In genomic region chr6:35754452-35755321, GRCh38 we compare ENCODE assay signal across 1 cellular context.
TF ChIP-seq lines count a peak whose summit lies in the region.

No MANE protein-coding gene starts in this region.

TF ChIP-seq in H1, 55 proteins besides CTCF, POLR2A, EP300 and RAD21:
- no peak for TF ChIP-seq SP2 (IDR thresholded peaks at IDR 0.05; ENCODE audit: low read length)
- no peak for TF ChIP-seq POU5F1 (IDR thresholded peaks at IDR 0.05; ENCODE audit: low read depth, low read length)
- TF ChIP-seq RFX5 (IDR thresholded peaks at IDR 0.05; ENCODE audit: borderline replicate concordance, low read depth, low read length) = no peak
- TF ChIP-seq CREB1 (IDR thresholded peaks at IDR 0.05) = no peak
- TF ChIP-seq NRF1 (IDR thresholded peaks at IDR 0.05; ENCODE audit: low read depth, low read length) = no peak
- no peak for TF ChIP-seq ATF2 (IDR thresholded peaks at IDR 0.05; ENCODE audit: low read length)
- no peak for TF ChIP-seq BCL11A (IDR thresholded peaks at IDR 0.05; ENCODE audit: low read depth in 2 of 2, low read length in 2 of 2)
- no peak for TF ChIP-seq CBX5 (IDR thresholded peaks at IDR 0.05; ENCODE audit: low read depth, low read length)
- no peak for TF ChIP-seq CBX8 (IDR thresholded peaks at IDR 0.05; ENCODE audit: borderline replicate concordance, low read depth, low read length)
- no peak for TF ChIP-seq PHF8 (conservative IDR thresholded peaks at IDR 0.05; ENCODE audit: low read depth, low read length)
- TF ChIP-seq EZH2 (IDR thresholded peaks at IDR 0.05; ENCODE audit: low read depth, low read length, severe bottlenecking) = no peak
- no peak for TF ChIP-seq FOSL1 (IDR thresholded peaks at IDR 0.05; ENCODE audit: insufficient read depth, low read depth, low read length)
- no peak for TF ChIP-seq TBP (IDR thresholded peaks at IDR 0.05; ENCODE audit: low read depth, low read length)
- no peak for TF ChIP-seq GTF2F1 (IDR thresholded peaks at IDR 0.05; ENCODE audit: borderline replicate concordance, low read depth, low read length)
- no peak for TF ChIP-seq HDAC2 (IDR thresholded peaks at IDR 0.05; ENCODE audit: borderline replicate concordance in 1 of 2, low read depth in 2 of 2, low read length in 2 of 2)
- no peak for TF ChIP-seq POLR2AphosphoS5 (IDR thresholded peaks at IDR 0.05; ENCODE audit: low read depth, low read length)
- no peak for TF ChIP-seq CTBP2 (IDR thresholded peaks at IDR 0.05; ENCODE audit: borderline replicate concordance, insufficient read depth, insufficient read length, low read length)
- TF ChIP-seq TEAD4 (IDR thresholded peaks at IDR 0.05; ENCODE audit: low read depth, low read length) = no peak
- TF ChIP-seq MAFK (IDR thresholded peaks at IDR 0.05; ENCODE audit: low read depth, low read length) = no peak
- no peak for TF ChIP-seq SP1 (IDR thresholded peaks at IDR 0.05; ENCODE audit: low read depth, low read length)
